Comparison of ENCODE assay signal across 8 cellular contexts in the genomic region with DNA sequence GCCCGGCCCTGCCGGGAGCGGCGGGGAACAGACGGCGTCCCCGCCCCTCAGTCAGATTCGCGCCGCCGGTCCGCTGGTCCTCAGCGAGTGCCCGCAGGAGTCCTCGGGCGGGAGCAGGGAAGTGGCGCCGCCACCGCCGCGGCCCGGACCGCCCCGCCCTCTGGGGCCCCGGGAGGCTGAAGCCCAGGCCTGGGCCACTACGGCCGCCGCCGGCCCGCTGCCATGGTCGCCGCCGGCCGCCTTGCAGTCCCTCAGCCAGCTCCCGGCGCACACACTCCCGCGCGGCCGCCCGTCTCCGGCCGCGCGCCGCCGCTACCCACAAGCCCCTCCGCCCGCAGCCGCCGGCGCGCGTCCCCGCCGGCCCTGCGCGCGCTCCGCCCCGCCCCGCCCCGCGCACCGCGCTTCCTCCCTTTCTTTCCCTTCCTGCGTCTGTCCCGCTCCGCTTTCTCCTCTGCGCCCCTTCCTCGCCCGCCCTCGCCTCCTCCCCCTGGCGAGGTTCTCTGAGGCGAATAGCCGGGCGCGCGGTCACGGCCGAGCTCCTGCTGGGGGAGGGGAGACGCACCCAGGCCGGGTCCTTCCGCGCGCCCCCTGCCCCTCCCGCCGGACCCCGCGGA. TPM values are rescaled to one million over a fixed set of nuclear protein-coding genes. Genes with fewer than 3 reads are reported as not detected.
DNase-seq lines count a peak whose midpoint lies in the region; ATAC-seq and TF ChIP-seq lines count a peak whose summit lies in the region.

Gene ROCK2 (minus strand): TSS at position 295 of the 614 bp plus-strand sequence. CDS start 500 bp downstream, outside the sequence.

- no peak for TF ChIP-seq RAD21 in neural cell (conservative IDR thresholded peaks at IDR 0.05)

- no peak for TF ChIP-seq EP300 in neural cell (conservative IDR thresholded peaks at IDR 0.05; ENCODE audit: poor library complexity, severe bottlenecking)

- no peaks in the 10 kb centered on the region for H3K9me3 ChIP-seq in KOPT-K1 (ENCODE audit: insufficient read depth, low read length, poor library complexity, severe bottlenecking)
- no peaks in the 10 kb centered on the region for H3K9me3 ChIP-seq in RWPE2 (ENCODE audit: severe bottlenecking)
- H3K9me3 ChIP-seq in neural cell (ENCODE audit: low read length): no peaks in the 10 kb centered on the region

- H4K20me1 ChIP-seq in neural cell (ENCODE audit: insufficient read depth): peaks cover 7% of the 10 kb centered on the region

- TF ChIP-seq CTCF in RWPE2 (IDR thresholded peaks at IDR 0.05; ENCODE audit: poor library complexity, severe bottlenecking) (no peak), neural cell (IDR thresholded peaks at IDR 0.05; ENCODE audit: poor library complexity, severe bottlenecking) (no peak)

- H3K36me3 ChIP-seq in KOPT-K1 (ENCODE audit: insufficient read depth, low read length) (no peaks in the 10 kb centered on the region), RWPE2 (ENCODE audit: low read depth) (no peaks in the 10 kb centered on the region), neural cell (ENCODE audit: insufficient read depth, low read length) (no peaks in the 10 kb centered on the region)

- H3K4me3 ChIP-seq in RWPE2 (ENCODE audit: severe bottlenecking) (peak within 1 kb of the TSS; percentile 89), neural cell (ENCODE audit: low read length) (peak within 1 kb of the TSS; percentile 85)

- H3K79me2 ChIP-seq in neural cell (replicated peaks; ENCODE audit: insufficient read depth, low read length): peaks cover 48% of the 10 kb centered on the region

- peaks cover 19% of the 10 kb centered on the region for H3K4me1 ChIP-seq in RWPE2 (ENCODE audit: insufficient read depth, poor library complexity, severe bottlenecking)

- ATAC-seq in GM21723 (IDR thresholded peaks at IDR 0.05; ENCODE audit: unreplicated experiment) (peak; percentile 62), RWPE2 (ENCODE audit: low read depth) (peak; percentile 59)

- H3K9ac ChIP-seq in neural cell (ENCODE audit: low read length): peak within 1 kb of the TSS; percentile 90

- peak within 1 kb of the TSS; percentile 69 for H2AFZ ChIP-seq in neural cell (ENCODE audit: low read depth, low read length)

- H3K27ac ChIP-seq in KOPT-K1 (ENCODE audit: low read depth, low read length, poor library complexity, severe bottlenecking): peak within 1 kb of the TSS; percentile 66
- peak within 1 kb of the TSS; percentile 91 for H3K27ac ChIP-seq in RWPE2 (ENCODE audit: poor library complexity, severe bottlenecking)
- H3K27ac ChIP-seq in neural cell (ENCODE audit: low read length): peak within 1 kb of the TSS; percentile 90

- no peaks in the 10 kb centered on the region for H3K9me2 ChIP-seq in neural cell (ENCODE audit: insufficient read depth, low read length)

- peak within 1 kb of the TSS; percentile 83 for H3K4me2 ChIP-seq in neural cell (ENCODE audit: low read length)

- DNase-seq in DMS79 (lab: John Stamatoyannopoulos, UW) (peak; percentile 72), RWPE2 (ENCODE audit: low spot score) (peak; percentile 86), activated gamma-delta T cell (lab: John Stamatoyannopoulos, UW) (peak; percentile 48), fibroblast of the conjunctiva (ENCODE audit: low read depth) (peak; percentile 62), stromal cell of bone marrow (ENCODE audit: low read depth) (peak; percentile 59)

- H3F3A ChIP-seq in neural cell (ENCODE audit: insufficient read depth, low read length, poor library complexity, severe bottlenecking): peaks cover 3% of the 10 kb centered on the region

- H3K27me3 ChIP-seq in RWPE2 (ENCODE audit: insufficient read depth, poor library complexity, severe bottlenecking) (no peaks in the 10 kb centered on the region), neural cell (ENCODE audit: insufficient read depth, low read depth, low read length) (no peaks in the 10 kb centered on the region)

TF ChIP-seq in neural cell, 6 proteins besides CTCF, POLR2A, EP300 and RAD21:
- TF ChIP-seq MXI1 (conservative IDR thresholded peaks at IDR 0.05; ENCODE audit: poor library complexity, severe bottlenecking): no peak
- no peak for TF ChIP-seq EZH2 (IDR thresholded peaks at IDR 0.05; ENCODE audit: borderline replicate concordance, insufficient read depth, low read length, poor library complexity, severe bottlenecking)
- TF ChIP-seq SMC3 (conservative IDR thresholded peaks at IDR 0.05; ENCODE audit: poor library complexity): peak; percentile 23
- peak; percentile 46 for TF ChIP-seq REST (IDR thresholded peaks at IDR 0.05; ENCODE audit: borderline replicate concordance)
- peak; percentile 73 for TF ChIP-seq TAF1 (IDR thresholded peaks at IDR 0.05; ENCODE audit: low read depth)
- peak; percentile 94 for TF ChIP-seq POLR2AphosphoS5 (IDR thresholded peaks at IDR 0.05)

RNA-seq across cellular contexts. Expression of gene ROCK2, which starts in this region (rescaled TPM):
- polyA plus RNA-seq in neural cell: 23.1 and 25.7 TPM in 2 replicates
- polyA minus RNA-seq in neural cell: 84.0 and 99.9 TPM in 2 replicates

Comparison
In these comparisons a context has a peak if more than half of its experiments do, and no peak if none do; other contexts are left out.
1. Peak in every context shown above with its lines: DNase-seq, ATAC-seq, H3K4me3 ChIP-seq and H3K27ac ChIP-seq.